Comparison of ENCODE assay signal across 3 cellular contexts in genomic region chr16:87222335-87222734, GRCh38.
A peak's percentile ranks its signal among the peaks of the same experiment; 100 is the strongest.
TF ChIP-seq lines count a peak whose summit lies in the region.

No MANE protein-coding gene starts in this region.

TF ChIP-seq in HEK293, 187 proteins besides CTCF, POLR2A, EP300 and RAD21:
- TF ChIP-seq ZNF19 (tag by site-specific recombination; IDR thresholded peaks at IDR 0.05; ENCODE audit: low read depth) (no peak), ZNF513 (tag by site-specific recombination; IDR thresholded peaks at IDR 0.05) (peak; percentile 90), INSM2 (tag by site-specific recombination; IDR thresholded peaks at IDR 0.05) (no peak)

TF ChIP-seq in IMR-90, 13 proteins besides CTCF, POLR2A, EP300 and RAD21:
- TF ChIP-seq MXI1 (IDR thresholded peaks at IDR 0.05; ENCODE audit: borderline replicate concordance, low read depth, low read length) (no peak), RCOR1 (IDR thresholded peaks at IDR 0.05; ENCODE audit: insufficient replicate concordance, low read length) (no peak), CHD1 (IDR thresholded peaks at IDR 0.05; ENCODE audit: low read depth, low read length) (no peak), NFE2L2 (IDR thresholded peaks at IDR 0.05; ENCODE audit: low read depth, low read length) (no peak), RFX5 (IDR thresholded peaks at IDR 0.05; ENCODE audit: low read depth, low read length) (no peak), MAFK (IDR thresholded peaks at IDR 0.05; ENCODE audit: low read depth, low read length) (no peak), MAZ (IDR thresholded peaks at IDR 0.05; ENCODE audit: borderline replicate concordance, low read depth, low read length) (no peak), FOS (IDR thresholded peaks at IDR 0.05; ENCODE audit: low read depth, low read length) (no peak), CEBPB (IDR thresholded peaks at IDR 0.05; ENCODE audit: low read depth, low read length) (no peak), USF2 (IDR thresholded peaks at IDR 0.05; ENCODE audit: low read depth, low read length) (no peak), ELK1 (IDR thresholded peaks at IDR 0.05; ENCODE audit: borderline replicate concordance, low read depth, low read length) (no peak), SMC3 (IDR thresholded peaks at IDR 0.05; ENCODE audit: low read depth, low read length) (no peak), BHLHE40 (IDR thresholded peaks at IDR 0.05; ENCODE audit: low read depth, low read length) (no peak)
TF ChIP-seq in IMR-90: peak in this region for 0.

TF ChIP-seq in H1, 55 proteins besides CTCF, POLR2A, EP300 and RAD21:
- no peak for TF ChIP-seq RXRA (IDR thresholded peaks at IDR 0.05; ENCODE audit: insufficient read depth, low read depth, low read length)
- no peak for TF ChIP-seq HDAC6 (IDR thresholded peaks at IDR 0.05; ENCODE audit: low read depth, low read length)
- no peak for TF ChIP-seq TEAD4 (IDR thresholded peaks at IDR 0.05; ENCODE audit: low read depth, low read length)
- TF ChIP-seq RFX5 (IDR thresholded peaks at IDR 0.05; ENCODE audit: borderline replicate concordance, low read depth, low read length) = no peak
